20 cellular contexts compared by ENCODE assay signal in the genomic region with DNA sequence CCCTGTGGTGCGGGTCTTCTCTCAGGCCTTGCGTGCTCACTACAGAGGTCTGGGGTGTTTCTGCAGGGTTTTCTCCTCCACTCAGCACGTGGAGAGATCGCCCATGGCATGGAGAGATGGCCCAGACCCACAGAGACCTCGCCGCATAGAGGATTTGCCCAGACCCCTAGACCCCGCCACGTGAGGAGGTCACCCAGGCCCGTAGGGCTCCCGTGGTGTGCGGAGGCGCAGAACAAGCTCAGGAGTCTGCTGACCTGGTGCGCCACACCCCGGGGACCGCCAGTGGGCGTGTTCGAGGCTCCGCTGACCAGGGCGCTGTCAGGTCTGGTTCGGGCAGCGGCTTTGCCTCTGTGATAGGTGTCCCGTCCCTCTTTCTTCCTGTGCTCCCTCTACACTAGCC.
"Had no signal": no experiment of that assay in that cellular context is flagged by ENCODE, and none has a peak within 500 bp of the region (broad histone marks: within the 10 kb centered on the region; RNA-seq: fewer than 3 reads in every experiment).

No MANE protein-coding gene starts in this region.

- DNase-seq: activated CD4-positive, alpha-beta T cell treated with anti-CD3 and anti-CD28 coated beads, Interleukin-2, amount 10 ng/mL, durations not matched to agents 7 days and 5 days; activated CD4-positive, CD25-positive, alpha-beta regulatory T cell treated with anti-CD3 and anti-CD28 coated beads, Interleukin-2, amount 50 U/mL, for 72 hours; activated gamma-delta T cell treated with Interleukin-2 at 50 U/mL for 16 hours; left cardiac atrium; mesenchymal stem cell; nephron progenitor cell; nucleus accumbens; sigmoid colon; stimulated activated CD4-positive, alpha-beta T cell treated with anti-CD3 and anti-CD28 coated beads, Interleukin-15, amount 100 ng/mL, for 24 hours; stimulated activated naive B cell treated with anti-CD40 and anti-IgM and Interleukin-4, amounts not matched to agents 10 μg/mL and 1 μg/mL and 100 μg/mL, for 72 hours; T-cell; upper lobe of right lung had no signal

- H3K9me3 ChIP-seq: ascending aorta, gastroesophageal sphincter, heart left ventricle, sigmoid colon, upper lobe of right lung had no signal

- H3K9me3 Mint-ChIP-seq: activated CD4-positive, alpha-beta T cell treated with anti-CD3 and anti-CD28 coated beads, Interleukin-2, amount 10 ng/mL, durations not matched to agents 7 days and 5 days; activated naive CD4-positive, alpha-beta T cell treated with anti-CD3 and anti-CD28 coated beads, Interleukin-2, amount 50 U/mL, for 72 hours; nephron progenitor cell; stimulated activated naive B cell treated with anti-CD40 and anti-IgM and Interleukin-4, amounts not matched to agents 10 μg/mL and 1 μg/mL and 100 μg/mL, for 72 hours; T-cell; T-helper 2 cell treated with Interferon-gamma antibody and Interleukin-4, amounts not matched to agents 5 μg/mL and 100 μg/mL, for 36 hours had no signal

- H3K4me3 Mint-ChIP-seq: activated CD4-positive, alpha-beta T cell treated with anti-CD3 and anti-CD28 coated beads, Interleukin-2, amount 10 ng/mL, durations not matched to agents 7 days and 5 days; nephron progenitor cell; stimulated activated naive B cell treated with anti-CD40 and anti-IgM and Interleukin-4, amounts not matched to agents 10 μg/mL and 1 μg/mL and 100 μg/mL, for 72 hours; T-cell; T-helper 2 cell treated with Interferon-gamma antibody and Interleukin-4, amounts not matched to agents 5 μg/mL and 100 μg/mL, for 36 hours had no signal

- H3K27ac ChIP-seq: ascending aorta, gastroesophageal sphincter, sigmoid colon, upper lobe of right lung, VCaP had no signal

- H3K4me1 Mint-ChIP-seq: activated CD4-positive, alpha-beta T cell treated with anti-CD3 and anti-CD28 coated beads, Interleukin-2, amount 10 ng/mL, durations not matched to agents 7 days and 5 days; stimulated activated naive B cell treated with anti-CD40 and anti-IgM and Interleukin-4, amounts not matched to agents 10 μg/mL and 1 μg/mL and 100 μg/mL, for 72 hours; T-cell had no signal

- H3K4me1 ChIP-seq: ascending aorta had no signal

- H3K4me2 ChIP-seq: smooth muscle cell had no signal

- H3K4me3 ChIP-seq: ascending aorta, coronary artery, gastroesophageal sphincter, heart left ventricle, sigmoid colon, smooth muscle cell, upper lobe of right lung had no signal

- H3K27me3 Mint-ChIP-seq: activated CD4-positive, alpha-beta T cell treated with anti-CD3 and anti-CD28 coated beads, Interleukin-2, amount 10 ng/mL, durations not matched to agents 7 days and 5 days; stimulated activated naive B cell treated with anti-CD40 and anti-IgM and Interleukin-4, amounts not matched to agents 10 μg/mL and 1 μg/mL and 100 μg/mL, for 72 hours; T-cell had no signal

- H3K27ac Mint-ChIP-seq: activated CD4-positive, alpha-beta T cell treated with anti-CD3 and anti-CD28 coated beads, Interleukin-2, amount 10 ng/mL, durations not matched to agents 7 days and 5 days; nephron progenitor cell; stimulated activated naive B cell treated with anti-CD40 and anti-IgM and Interleukin-4, amounts not matched to agents 10 μg/mL and 1 μg/mL and 100 μg/mL, for 72 hours; T-helper 2 cell treated with Interferon-gamma antibody and Interleukin-4, amounts not matched to agents 5 μg/mL and 100 μg/mL, for 36 hours had no signal

- H3K27me3 ChIP-seq: ascending aorta, gastroesophageal sphincter, heart left ventricle, sigmoid colon, upper lobe of right lung had no signal

- ATAC-seq: activated naive CD4-positive, alpha-beta T cell treated with anti-CD3 and anti-CD28 coated beads, Interleukin-2, amount 50 U/mL, for 72 hours; gastroesophageal sphincter; heart left ventricle; left cardiac atrium; stimulated activated naive B cell treated with anti-CD40 and anti-IgM and Interleukin-4, amounts not matched to agents 10 μg/mL and 1 μg/mL and 100 μg/mL, for 72 hours; T-cell; upper lobe of right lung had no signal
